Comparison of ENCODE assay signal across 35 cellular contexts in genomic region chr1:150826299-150826698, GRCh38.
"Had no signal": no experiment of that assay in that cellular context is flagged by ENCODE, and none has a peak within 500 bp of the region (broad histone marks: within the 10 kb centered on the region; RNA-seq: fewer than 3 reads in every experiment).

No MANE protein-coding gene starts in this region.

- H3K27me3 ChIP-seq: adrenal gland, body of pancreas, brain microvascular endothelial cell, breast epithelium had no signal

- H3K4me1 ChIP-seq: adrenal gland, breast epithelium had no signal

- FAIRE-seq: astrocyte, TTC549 had no signal

- H3K27ac ChIP-seq: adrenal gland, body of pancreas, brain microvascular endothelial cell, WERI-Rb-1 had no signal

- H3K9me3 ChIP-seq: adrenal gland, body of pancreas, breast epithelium had no signal

- ATAC-seq: activated CD4-positive, CD25-positive, alpha-beta regulatory T cell treated with anti-CD3 and anti-CD28 coated beads, Interleukin-2, amount 50 U/mL, for 24 hours; activated CD8-positive, alpha-beta T cell treated with anti-CD3 and anti-CD28 coated beads for 36 hours; activated naive CD4-positive, alpha-beta T cell treated with anti-CD3 and anti-CD28 coated beads, Interleukin-2, amount 50 U/mL, for 72 hours; activated T-cell treated with anti-CD3 and anti-CD28 coated beads, Interleukin-2, amount 50 U/mL, for 4 hours; activated T-cell treated with anti-CD3 and anti-CD28 coated beads, Interleukin-2, amount 50 U/mL, for 72 hours; activated T-helper 17 cell treated with anti-CD3 and anti-CD28 coated beads, Interleukin-2, amount 50 U/mL, for 72 hours; body of pancreas; WTC11 had no signal

- H3K4me3 ChIP-seq: adrenal gland, body of pancreas, breast epithelium had no signal

- DNase-seq: activated CD4-positive, alpha-beta memory T cell treated with anti-CD3 and anti-CD28 coated beads for 36 hours; activated CD4-positive, alpha-beta T cell treated with anti-CD3 and anti-CD28 coated beads for 4 hours; activated CD4-positive, alpha-beta T cell treated with anti-CD3 and anti-CD28 coated beads, Interleukin-2, amount 10 ng/mL, durations not matched to agents 24 days and 14 days; activated CD4-positive, alpha-beta T cell treated with anti-CD3 and anti-CD28 coated beads, Interleukin-2, amount 50 U/mL, for 1 hour; activated CD4-positive, alpha-beta T cell treated with anti-CD3 and anti-CD28 coated beads, Interleukin-2, amount 50 U/mL, for 4 hours; activated CD4-positive, CD25-positive, alpha-beta regulatory T cell; activated CD8-positive, alpha-beta memory T cell treated with anti-CD3 and anti-CD28 coated beads, Interleukin-2, amount 50 U/mL, for 4 hours; activated CD8-positive, alpha-beta T cell treated with anti-CD3 and anti-CD28 coated beads for 36 hours; activated effector memory CD4-positive, alpha-beta T cell treated with anti-CD3 and anti-CD28 coated beads, Interleukin-2, amount 50 U/mL, for 16 hours; activated gamma-delta T cell treated with Interleukin-2 at 50 U/mL for 16 hours; activated naive CD4-positive, alpha-beta T cell; activated naive CD4-positive, alpha-beta T cell treated with anti-CD3 and anti-CD28 coated beads for 36 hours; activated naive CD4-positive, alpha-beta T cell treated with anti-CD3 and anti-CD28 coated beads, Interleukin-2, amount 50 U/mL, for 16 hours; activated naive CD8-positive, alpha-beta T cell treated with anti-CD3 and anti-CD28 coated beads for 36 hours; activated T-cell treated with anti-CD3 and anti-CD28 coated beads for 4 hours; activated T-cell treated with anti-CD3 and anti-CD28 coated beads, Interleukin-2, amount 50 U/mL, for 1 hour; activated T-cell treated with anti-CD3 and anti-CD28 coated beads, Interleukin-2, amount 50 U/mL, for 4 hours; activated T-cell treated with anti-CD3 and anti-CD28 coated beads, Interleukin-2, amount 50 U/mL, for 72 hours; adrenal gland; amniotic stem cell; aorta; body of pancreas; brain microvascular endothelial cell; central memory CD4-positive, alpha-beta T cell; T-helper 1 cell; T-helper 2 cell; T-helper 9 cell; WERI-Rb-1 had no signal
